9 cellular contexts compared by ENCODE assay signal in genomic region chr14:36524874-36525745, GRCh38. TPM values are rescaled to one million over a fixed set of nuclear protein-coding genes. Genes with fewer than 3 reads are reported as not detected.
DNase-seq lines count a peak whose midpoint lies in the region; ATAC-seq, FAIRE-seq and TF ChIP-seq lines count a peak whose summit lies in the region.
"Had no signal": no experiment of that assay in that cellular context is flagged by ENCODE, and none has a peak within 500 bp of the region (broad histone marks: within the 10 kb centered on the region; RNA-seq: fewer than 3 reads in every experiment).

No MANE protein-coding gene starts in this region.

- no peak overlapping the region for H3K4me3 Mint-ChIP-seq in stimulated activated naive B cell treated with anti-CD40 and anti-IgM and Interleukin-4, amounts not matched to agents 10 μg/mL and 1 μg/mL and 100 μg/mL, for 72 hours

- H4K20me1 ChIP-seq in HCT116 (ENCODE audit: insufficient read depth), result no peaks in the 10 kb centered on the region

- POLR2A ChIA-PET in HCT116 (lab: Charles Lee), result no interaction called here

- no peaks in the 10 kb centered on the region for H3K79me2 ChIP-seq in HCT116 (ENCODE audit: insufficient read depth, low read length)

- RAD21 ChIA-PET in HCT116 (lab: Charles Lee; ENCODE audit: low non-redundant PET in 1 of 2, low total read pairs in 2 of 2, uncharacterized antibody in 2 of 2, unreplicated experiment in 2 of 2), result interaction anchor here (1.0 to 2.5 kb wide), 3 partner anchors 80 to 455 kb away, joined by 3 to 8 read pairs (median 8); no protein-coding TSS in a partner anchor

- WGBS in liver, result 5% methylated on average over 54 of the region's 54 CpGs

- intact Hi-C loops in HCT116 (cut with micrococcal nuclease) (loop anchor here (1.0 kb wide), 3 partner anchors 80 to 455 kb away; no protein-coding TSS in a partner anchor), ascending aorta (cut with DNase I) (loop anchor here (10.0 kb wide), 1 partner anchor 1070 kb away; the partner anchor contains the start of genes FOXA1 and TTC6)

- H3K9me3 ChIP-seq in HCT116 (ENCODE audit: control insufficient read depth in 1 of 2, insufficient read depth in 1 of 2, low read depth in 1 of 2, low read length in 2 of 2), result no peaks in the 10 kb centered on the region
- no peaks in the 10 kb centered on the region for H3K9me3 ChIP-seq in ascending aorta
- H3K9me3 ChIP-seq in liver (ENCODE audit: control insufficient read depth in 4 of 4, low read length in 3 of 4), result no peaks in the 10 kb centered on the region

- no peak for FAIRE-seq in H54 (lab: Jason Lieb, UNC)

- peaks cover 4% of the 10 kb centered on the region; the same call in 1 of the 2 replicates for H3K27me3 ChIP-seq in HCT116 (ENCODE audit: insufficient read depth, low read length)
- H3K27me3 ChIP-seq in ascending aorta, result peaks cover 30% of the 10 kb centered on the region
- peaks cover 4 to 44% (median 21%) of the 10 kb centered on the region in 4 donors for H3K27me3 ChIP-seq in liver (ENCODE audit: control insufficient read depth in 4 of 4, insufficient read depth in 4 of 4, low read length in 3 of 4)

- TF ChIP-seq RAD21 in HCT116 (IDR thresholded peaks at IDR 0.05; ENCODE audit: low read depth) (peak; percentile 56), liver (IDR thresholded peaks at IDR 0.05) (peak; percentile 71 to 82)

- H3K4me3 ChIP-seq in HCT116 (replicated peaks in 1 of 2; ENCODE audit: low read depth in 1 of 2, low read length in 2 of 2) (peak overlapping the region; percentile 39 to 56), ascending aorta (no peak overlapping the region), liver (ENCODE audit: low read depth in 1 of 3, low read length in 3 of 3) (peak overlapping the region in 1 of 3 donors; percentile 17)
- H3K4me3 ChIP-seq: skin epidermis had no signal

- peak overlapping the region; percentile 81 for H3K4me2 ChIP-seq in HCT116 (ENCODE audit: low read length)

- peak overlapping the region; percentile 34; the same call in 1 of the 2 replicates for H3K9ac ChIP-seq in HCT116 (ENCODE audit: low read length)
- no peak overlapping the region for H3K9ac ChIP-seq in liver (ENCODE audit: low read depth in 1 of 2, low read length in 2 of 2)

- H3K9me2 ChIP-seq in HCT116 (ENCODE audit: insufficient read depth), result no peaks in the 10 kb centered on the region

- H3K27ac Mint-ChIP-seq in stimulated activated naive B cell treated with anti-CD40 and anti-IgM and Interleukin-4, amounts not matched to agents 10 μg/mL and 1 μg/mL and 100 μg/mL, for 72 hours, result no peak overlapping the region

- H3K36me3 ChIP-seq in HCT116 (ENCODE audit: control insufficient read depth in 1 of 2, insufficient read depth in 2 of 2, low read length in 2 of 2), result no peaks in the 10 kb centered on the region
- H3K36me3 ChIP-seq in ascending aorta, result no peaks in the 10 kb centered on the region
- no peaks in the 10 kb centered on the region for H3K36me3 ChIP-seq in liver (ENCODE audit: control insufficient read depth in 4 of 4, insufficient read depth in 3 of 4, low read depth in 1 of 4, low read length in 3 of 4)

- TF ChIP-seq POLR2A in HCT116 (IDR thresholded peaks at IDR 0.05; ENCODE audit: borderline replicate concordance, extremely low read depth, insufficient read depth, insufficient read length) (no peak), H54 (IDR thresholded peaks at IDR 0.05; ENCODE audit: low read depth, low read length) (no peak)

- peaks cover 76 to 97% of the 10 kb centered on the region in 2 donors for H3K27me3 Mint-ChIP-seq in stimulated activated naive B cell treated with anti-CD40 and anti-IgM and Interleukin-4, amounts not matched to agents 10 μg/mL and 1 μg/mL and 100 μg/mL, for 72 hours

- CTCF ChIA-PET in HCT116 (lab: Charles Lee), result interaction anchor here (0.6 to 3.1 kb wide), 21 partner anchors 9 to 647 kb away, joined by 3 to 30 read pairs (median 4); no protein-coding TSS in a partner anchor

- H3K4me1 ChIP-seq in HCT116 (ENCODE audit: control insufficient read depth in 1 of 2, insufficient read depth in 2 of 2, low read length in 2 of 2), result peaks cover 0 to 21% of the 10 kb centered on the region in 2 experiments; a peak in 2 of 4 replicates
- H3K4me1 ChIP-seq in ascending aorta, result peaks cover 0 to 15% of the 10 kb centered on the region in 2 donors
- peaks cover 7 to 43% (median 23%) of the 10 kb centered on the region in 4 donors for H3K4me1 ChIP-seq in liver (ENCODE audit: control insufficient read depth in 4 of 4, insufficient read depth in 4 of 4, low read length in 3 of 4)

- peaks cover 15 to 19% of the 10 kb centered on the region in 2 donors for H3K9me3 Mint-ChIP-seq in stimulated activated naive B cell treated with anti-CD40 and anti-IgM and Interleukin-4, amounts not matched to agents 10 μg/mL and 1 μg/mL and 100 μg/mL, for 72 hours

- no peak overlapping the region for H3K27ac ChIP-seq in HCT116 (ENCODE audit: low read depth, low read length)
- H3K27ac ChIP-seq in ascending aorta, result no peak overlapping the region
- H3K27ac ChIP-seq in liver (ENCODE audit: low read depth in 1 of 2, low read length in 2 of 2), result no peak overlapping the region
- H3K27ac ChIP-seq: skin epidermis had no signal

- peak; percentile 88 for ATAC-seq in HCT116
- no peak for ATAC-seq in stimulated activated naive B cell treated with anti-CD40 and anti-IgM and Interleukin-4, amounts not matched to agents 10 μg/mL and 1 μg/mL and 100 μg/mL, for 72 hours (replicated peaks)

- peaks cover 9 to 16% of the 10 kb centered on the region in 2 donors for H3K4me1 Mint-ChIP-seq in stimulated activated naive B cell treated with anti-CD40 and anti-IgM and Interleukin-4, amounts not matched to agents 10 μg/mL and 1 μg/mL and 100 μg/mL, for 72 hours

- no TSS peak for BruUV-seq in HCT116 (replicated peaks; lab: Mats Ljungman, UMichigan)

- peak overlapping the region; percentile 44 for H2AFZ ChIP-seq in HCT116 (ENCODE audit: low read depth, low read length, poor library complexity, severe bottlenecking)

- TF ChIP-seq CTCF in AG09319 (IDR thresholded peaks at IDR 0.05; ENCODE audit: low read depth, low read length) (peak; percentile 52), HCT116 (IDR thresholded peaks at IDR 0.05 in 2 of 3, conservative IDR thresholded peaks at IDR 0.05 in 1 of 3; ENCODE audit: borderline replicate concordance in 1 of 3, insufficient read depth in 1 of 3, low read depth in 2 of 3, low read length in 2 of 3) (peak; percentile 59 to 84 (median 79); a peak in 5 of 6 replicates), ascending aorta (IDR thresholded peaks at IDR 0.05) (peak in 2 of 3 experiments; percentile 16 to 22), liver (IDR thresholded peaks at IDR 0.05; ENCODE audit: low read depth, low read length, missing input control) (peak; percentile 57)

- peaks cover 0 to 3% of the 10 kb centered on the region in 2 donors for H3K36me3 Mint-ChIP-seq in stimulated activated naive B cell treated with anti-CD40 and anti-IgM and Interleukin-4, amounts not matched to agents 10 μg/mL and 1 μg/mL and 100 μg/mL, for 72 hours

- no peak for DNase-seq in AG09319 (ENCODE audit: extremely low read depth, low read depth)
- DNase-seq in HCT116 (ENCODE audit: low read depth, low spot score), result peak; percentile 65
- DNase-seq in ascending aorta (ENCODE audit: low spot score in 2 of 2), result no peak
- no peak for DNase-seq in activated CD4-positive, CD25-positive, alpha-beta regulatory T cell (lab: John Stamatoyannopoulos, UW)
- no peak for DNase-seq in H54 (ENCODE audit: insufficient read length, low spot score)
- DNase-seq in stimulated activated naive B cell treated with anti-CD40 and anti-IgM and Interleukin-4, amounts not matched to agents 10 μg/mL and 1 μg/mL and 100 μg/mL, for 72 hours, result no peak
- DNase-seq in NCI-H1436 treated with DMSO at 0.1 percent for 48 hours (lab: John Stamatoyannopoulos, UW), result no peak

TF ChIP-seq in HCT116, 20 proteins besides CTCF, POLR2A, EP300 and RAD21 (continues in another document):
- TF ChIP-seq ZBTB33 (IDR thresholded peaks at IDR 0.05; ENCODE audit: extremely low read depth, insufficient replicate concordance, low read length) (no peak), JUND (IDR thresholded peaks at IDR 0.05) (no peak)

TF ChIP-seq in liver, 16 proteins besides CTCF, POLR2A, EP300 and RAD21:
- TF ChIP-seq FOXA2 (IDR thresholded peaks at IDR 0.05) (no peak), NR2F2 (IDR thresholded peaks at IDR 0.05) (no peak), TAF1 (conservative IDR thresholded peaks at IDR 0.05) (no peak), HNF4G (IDR thresholded peaks at IDR 0.05) (no peak), RXRA (IDR thresholded peaks at IDR 0.05) (no peak), EGR1 (IDR thresholded peaks at IDR 0.05; ENCODE audit: low read depth in 2 of 2) (no peak), HNF4A (conservative IDR thresholded peaks at IDR 0.05) (no peak), JUND (IDR thresholded peaks at IDR 0.05) (no peak), GABPA (IDR thresholded peaks at IDR 0.05 in 1 of 2, conservative IDR thresholded peaks at IDR 0.05 in 1 of 2) (no peak)

RNA-seq across cellular contexts. Expression of gene NKX2-1, which starts 5.1 kb away (rescaled TPM):
- total RNA-seq in HCT116 (2021; ENCODE audit: unreplicated experiment) (0.84 TPM), ascending aorta (not detected), liver (not detected)
- polyA plus RNA-seq in HCT116 (2012), result 0.77 and 0.95 TPM in 2 replicates
- not detected for polyA plus RNA-seq in liver

RNA-seq across cellular contexts. Expression of gene NKX2-8, which starts 57.3 kb away (rescaled TPM):
- total RNA-seq in HCT116 (2021; ENCODE audit: unreplicated experiment) (7.5 TPM), ascending aorta (not detected), liver (under 1 TPM in 1 of 2 donors, not detected in 1; 0.33 TPM)
- polyA plus RNA-seq in HCT116 (2012), result 4.3 and 6.4 TPM in 2 replicates
- polyA plus RNA-seq in liver, result not detected

Comparison
In these comparisons a context has a peak if more than half of its experiments do, and no peak if none do; other contexts are left out.
1. CTCF ChIP-seq: peak in every context shown above with its lines; median percentile 79 in HCT116; 57 in liver; 52 in AG09319; 19 in ascending aorta.
2. H3K4me3 ChIP-seq: peak in HCT116 (2 of 2); none in ascending aorta (0 of 2).